In genomic region chr13:114019367-114019766, GRCh38 we compare ENCODE assay signal across 12 cellular contexts. TPM values are rescaled to one million over a fixed set of nuclear protein-coding genes. Genes with fewer than 3 reads are reported as not detected.
DNase-seq lines count a peak whose midpoint lies in the region; TF ChIP-seq lines count a peak whose summit lies in the region.
"Had no signal": no experiment of that assay in that cellular context is flagged by ENCODE, and none has a peak within 500 bp of the region (broad histone marks: within the 10 kb centered on the region; RNA-seq: fewer than 3 reads in every experiment).

No MANE protein-coding gene starts in this region.

- H3K27ac Mint-ChIP-seq in HFFc6 (peak overlapping the region; percentile 53), CD14-positive monocyte (no peak overlapping the region)
- H3K27ac Mint-ChIP-seq in activated CD4-positive, alpha-beta T cell treated with anti-CD3 and anti-CD28 coated beads, Interleukin-2, amount 10 ng/mL, durations not matched to agents 24 days and 14 days, result no peak overlapping the region

- TF ChIP-seq CTCF in HFFc6 (IDR thresholded peaks at IDR 0.05) (no peak), CD14-positive monocyte (IDR thresholded peaks at IDR 0.05) (no peak)

- intact Hi-C loops in activated CD4-positive, alpha-beta T cell treated with anti-CD3 and anti-CD28 coated beads, Interleukin-2, amount 10 ng/mL, durations not matched to agents 24 days and 14 days (cut with micrococcal nuclease), result no loop called here
- intact Hi-C loops in CD14-positive monocyte (cut with micrococcal nuclease), result no loop called here

- no peak overlapping the region for H3K4me3 Mint-ChIP-seq in HFFc6
- no peak overlapping the region for H3K4me3 Mint-ChIP-seq in activated CD4-positive, alpha-beta T cell treated with anti-CD3 and anti-CD28 coated beads, Interleukin-2, amount 10 ng/mL, durations not matched to agents 24 days and 14 days
- H3K4me3 Mint-ChIP-seq in CD14-positive monocyte, result no peak overlapping the region

- H3K36me3 Mint-ChIP-seq in HFFc6 (ENCODE audit: low read depth) (peaks cover 34% of the 10 kb centered on the region), CD14-positive monocyte (peaks cover 53 to 66% of the 10 kb centered on the region in 2 donors)
- peaks cover 42% of the 10 kb centered on the region for H3K36me3 Mint-ChIP-seq in activated CD4-positive, alpha-beta T cell treated with anti-CD3 and anti-CD28 coated beads, Interleukin-2, amount 10 ng/mL, durations not matched to agents 24 days and 14 days (ENCODE audit: low read depth)

- peaks cover 20% of the 10 kb centered on the region for H3K4me1 Mint-ChIP-seq in HFFc6 (ENCODE audit: low read depth)
- H3K4me1 Mint-ChIP-seq in activated CD4-positive, alpha-beta T cell treated with anti-CD3 and anti-CD28 coated beads, Interleukin-2, amount 10 ng/mL, durations not matched to agents 24 days and 14 days, result no peaks in the 10 kb centered on the region
- no peaks in the 10 kb centered on the region for H3K4me1 Mint-ChIP-seq in CD14-positive monocyte

- DNase-seq in 8988T, result peak; percentile 79
- DNase-seq in HFFc6, result no peak
- DNase-seq in activated CD4-positive, alpha-beta T cell treated with anti-CD3 and anti-CD28 coated beads, Interleukin-2, amount 10 ng/mL, durations not matched to agents 24 days and 14 days, result peak; percentile 79
- peak; percentile 28 for DNase-seq in iPS DF 19.7 (ENCODE audit: low read depth, low spot score)
- DNase-seq in substantia nigra (lab: John Stamatoyannopoulos, UW), result no peak
- no peak for DNase-seq in CD14-positive monocyte (ENCODE audit: low spot score)
- DNase-seq in DMS153 treated with DMSO at 0.1 percent for 48 hours (lab: John Stamatoyannopoulos, UW; ENCODE audit: unreplicated experiment), result no peak
- DNase-seq in NCI-H1105 treated with DMSO at 0.1 percent for 48 hours (lab: John Stamatoyannopoulos, UW), result no peak
- DNase-seq: aorta, foreskin melanocyte had no signal

- H3K27me3 Mint-ChIP-seq in HFFc6 (ENCODE audit: insufficient read depth) (peaks cover 6% of the 10 kb centered on the region), CD14-positive monocyte (ENCODE audit: low read depth in 3 of 3) (peaks cover 0 to 1% (median 0%) of the 10 kb centered on the region in 3 donors)
- no peaks in the 10 kb centered on the region for H3K27me3 Mint-ChIP-seq in activated CD4-positive, alpha-beta T cell treated with anti-CD3 and anti-CD28 coated beads, Interleukin-2, amount 10 ng/mL, durations not matched to agents 24 days and 14 days

- H3K27ac ChIP-seq in substantia nigra (ENCODE audit: low read depth, low read length, poor library complexity, severe bottlenecking), result no peak overlapping the region
- H3K27ac ChIP-seq: thoracic aorta had no signal

- no peaks in the 10 kb centered on the region; the same call in 1 of the 2 replicates for H3K9me3 Mint-ChIP-seq in HFFc6
- H3K9me3 Mint-ChIP-seq in activated CD4-positive, alpha-beta T cell treated with anti-CD3 and anti-CD28 coated beads, Interleukin-2, amount 10 ng/mL, durations not matched to agents 24 days and 14 days, result no peaks in the 10 kb centered on the region
- H3K9me3 Mint-ChIP-seq in CD14-positive monocyte, result peaks cover 0 to 2% (median 0%) of the 10 kb centered on the region in 7 donors

RNA-seq across cellular contexts. Expression of gene C13orf46, which starts 45.5 kb away (rescaled TPM):
- 1 to 10 TPM; 1.4 to 2.5 (median 2.0) TPM for total RNA-seq in HFFc6 (2021; fragmentation: NEBNext Ultra II Directional; extraction: Animal tissue kit (Norgen Biotek cat#: 25700))
- 0.57 and 0.61 TPM in 2 replicates for total RNA-seq in activated CD4-positive, alpha-beta T cell treated with anti-CD3 and anti-CD28 coated beads, Interleukin-2, amount 10 ng/mL, durations not matched to agents 24 days and 14 days
- polyA plus RNA-seq in CD14-positive monocyte, result under 1 TPM in 1 of 2 donors, not detected in 1; 0.05 TPM
- total RNA-seq: RPMI7951 had no signal

Comparison
In these comparisons a context has a peak if more than half of its experiments do, and no peak if none do; other contexts are left out.
1. DNase-seq: peak in 8988T (single experiment), activated CD4-positive, alpha-beta T cell treated with anti-CD3 and anti-CD28 coated beads, Interleukin-2, amount 10 ng/mL, durations not matched to agents 24 days and 14 days (single experiment) and iPS DF 19.7 (single experiment); none in HFFc6 (single experiment), substantia nigra (0 of 49), CD14-positive monocyte (single experiment), DMS153 treated with DMSO at 0.1 percent for 48 hours (single experiment) and NCI-H1105 treated with DMSO at 0.1 percent for 48 hours (single experiment).